Comparison of ENCODE assay signal across 26 cellular contexts in the genomic region with DNA sequence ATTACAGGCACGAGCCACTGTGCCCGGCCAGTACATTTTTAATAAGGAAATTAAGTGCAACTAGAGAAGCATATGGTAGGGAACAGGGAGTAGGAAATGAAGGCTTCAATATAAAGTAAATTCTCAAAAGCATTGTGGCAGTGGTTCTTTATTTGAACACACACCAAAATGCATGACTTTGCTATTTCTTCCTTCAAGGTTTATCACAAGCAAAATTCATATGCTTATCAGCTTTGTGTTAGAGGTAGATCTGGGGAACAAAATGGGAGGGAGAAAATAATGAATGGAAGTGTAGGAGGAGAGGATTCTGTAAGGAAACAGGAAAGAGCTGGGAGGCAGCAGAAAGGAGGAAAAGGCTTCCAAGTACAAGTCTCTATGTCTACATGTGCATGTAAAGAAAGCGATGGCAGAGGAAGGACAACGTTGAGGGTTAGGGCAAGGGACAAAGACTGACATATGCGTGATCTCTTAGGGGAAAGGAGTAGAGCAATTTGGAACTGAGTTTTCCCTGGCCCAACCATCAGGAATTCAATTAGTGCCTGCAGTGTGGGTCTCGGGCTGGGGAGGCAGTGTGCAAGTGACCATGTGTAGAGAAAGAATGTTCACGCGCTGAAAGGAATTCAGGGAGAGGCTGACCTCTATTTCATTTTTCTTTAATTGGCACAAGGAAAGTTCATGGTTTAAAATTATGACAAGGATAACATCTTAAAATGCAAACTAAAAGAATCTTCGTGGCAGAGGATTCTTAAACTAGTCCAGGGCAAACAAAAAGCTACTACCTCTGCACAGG. TPM values are rescaled to one million over a fixed set of nuclear protein-coding genes. Genes with fewer than 3 reads are reported as not detected.
DNase-seq lines count a peak whose midpoint lies in the region; ATAC-seq and TF ChIP-seq lines count a peak whose summit lies in the region.
"Had no signal": no experiment of that assay in that cellular context is flagged by ENCODE, and none has a peak within 500 bp of the region (broad histone marks: within the 10 kb centered on the region; RNA-seq: fewer than 3 reads in every experiment).

No MANE protein-coding gene starts in this region.

- POLR2A ChIA-PET in AG04449 (lab: Yijun Ruan, JAX): no interaction called here
- POLR2A ChIA-PET in PC-3 (lab: Charles Lee; ENCODE audit: unreplicated experiment): interaction anchor here (0.6 to 0.7 kb wide), 2 partner anchors 20 to 166 kb away, joined by 3 to 5 read pairs; no protein-coding TSS in a partner anchor

- H3K9me3 ChIP-seq in PC-3 (ENCODE audit: low read length): no peaks in the 10 kb centered on the region
- H3K9me3 ChIP-seq: BLaER1 treated with 17β-estradiol and CSF1 and Interleukin-3, amounts not matched to agents 10 nM and 100 nM; heart right ventricle had no signal

- no peaks in the 10 kb centered on the region for H3K9me2 ChIP-seq in PC-3 (replicated peaks; ENCODE audit: low read length)

- no peaks in the 10 kb centered on the region for H3K27me3 ChIP-seq in PC-3 (ENCODE audit: low read length)
- no peaks in the 10 kb centered on the region for H3K27me3 ChIP-seq in foreskin keratinocyte
- H3K27me3 ChIP-seq: BLaER1 treated with 17β-estradiol and CSF1 and Interleukin-3, amounts not matched to agents 10 nM and 100 nM; heart right ventricle had no signal

- H3K9ac ChIP-seq in PC-3 (ENCODE audit: low read length): no peak overlapping the region
- H3K9ac ChIP-seq: BLaER1 treated with 17β-estradiol and CSF1 and Interleukin-3, amounts not matched to agents 10 nM and 100 nM; parathyroid adenoma had no signal

- H3K79me2 ChIP-seq in PC-3 (ENCODE audit: low read length): no peaks in the 10 kb centered on the region
- H3K79me2 ChIP-seq: parathyroid adenoma had no signal

- H3K4me1 ChIP-seq in PC-3 (ENCODE audit: insufficient read depth, low read length): no peaks in the 10 kb centered on the region
- no peaks in the 10 kb centered on the region for H3K4me1 ChIP-seq in foreskin keratinocyte
- H3K4me1 ChIP-seq: parathyroid adenoma had no signal

- H3K4me2 ChIP-seq in PC-3 (ENCODE audit: low read length): no peak overlapping the region
- H3K4me2 ChIP-seq: BLaER1 treated with 17β-estradiol and CSF1 and Interleukin-3, amounts not matched to agents 10 nM and 100 nM had no signal

- H3K4me3 ChIP-seq in AG04449 (ENCODE audit: low read depth, low read length) (no peak overlapping the region), PC-3 (ENCODE audit: low read length) (no peak overlapping the region)
- H3K4me3 ChIP-seq: BLaER1 treated with 17β-estradiol and CSF1 and Interleukin-3, amounts not matched to agents 10 nM and 100 nM; heart right ventricle had no signal

- H3F3A ChIP-seq in PC-3 (ENCODE audit: low read length, unreplicated experiment): no peaks in the 10 kb centered on the region

- DNase-seq in AG04449 (ENCODE audit: low read depth, low spot score) (peak; percentile 38), PC-3 (no peak), fibroblast of peridontal ligament (ENCODE audit: extremely low read depth) (peak; percentile 6), omental fat pad (ENCODE audit: low spot score) (no peak), foreskin keratinocyte (no peak), GM03348 (ENCODE audit: low spot score) (no peak)
- no peak for DNase-seq in stimulated activated CD4-positive, alpha-beta T cell treated with anti-CD3 and anti-CD28 coated beads, Interleukin-15, amount 100 ng/mL, for 24 hours
- no peak for DNase-seq in effector CD8-positive, alpha-beta T cell (lab: John Stamatoyannopoulos, UW)
- DNase-seq: activated CD4-positive, alpha-beta T cell treated with anti-CD3 and anti-CD28 coated beads, Interleukin-2, amount 50 U/mL, for 1 hour; anterior cingulate cortex; caudate nucleus; COR-L47; DND-41; H9; heart right ventricle; natural killer cell; NCI-H1105 treated with DMSO at 0.1 percent for 48 hours; NCI-H2029; RPMI8226; stimulated activated CD4-positive, alpha-beta T cell treated with anti-CD3 and anti-CD28 coated beads, Interleukin-1b, Interleukin-23, amount 100 ng/mL, for 48 hours; T-helper 17 cell; WERI-Rb-1 had no signal

- no peaks in the 10 kb centered on the region for H4K20me1 ChIP-seq in PC-3 (ENCODE audit: low read length)
- H4K20me1 ChIP-seq: BLaER1 treated with 17β-estradiol and CSF1 and Interleukin-3, amounts not matched to agents 10 nM and 100 nM had no signal

- BruUV-seq in PC-3 (replicated peaks; lab: Mats Ljungman, UMichigan): no TSS peak

- TF ChIP-seq CTCF in AG04449 (IDR thresholded peaks at IDR 0.05; ENCODE audit: insufficient read depth, low read length, missing control alignments) (no peak), PC-3 (conservative IDR thresholded peaks at IDR 0.05; ENCODE audit: low read depth, low read length) (no peak), omental fat pad (IDR thresholded peaks at IDR 0.05) (no peak), foreskin keratinocyte (conservative IDR thresholded peaks at IDR 0.05) (no peak)

- no peak for ATAC-seq in PC-3
- ATAC-seq in omental fat pad (ENCODE audit: low FRiP score): peak; percentile 60
- ATAC-seq in foreskin keratinocyte: no peak
- ATAC-seq: heart right ventricle, left lobe of liver, natural killer cell, T-helper 17 cell had no signal

- peak overlapping the region; percentile 0; the same call in 1 of the 2 replicates for H2AFZ ChIP-seq in PC-3 (ENCODE audit: low read length)
- H2AFZ ChIP-seq: parathyroid adenoma had no signal

- H3K36me3 ChIP-seq in PC-3 (ENCODE audit: low read depth, low read length): no peaks in the 10 kb centered on the region
- H3K36me3 ChIP-seq: BLaER1 treated with 17β-estradiol and CSF1 and Interleukin-3, amounts not matched to agents 10 nM and 100 nM; heart right ventricle; WERI-Rb-1 had no signal

- intact Hi-C loops in PC-3 (cut with micrococcal nuclease): no loop called here

- H3K27ac ChIP-seq in PC-3 (ENCODE audit: low read length): no peak overlapping the region
- no peak overlapping the region for H3K27ac ChIP-seq in foreskin keratinocyte
- H3K27ac ChIP-seq: BLaER1 treated with 17β-estradiol and CSF1 and Interleukin-3, amounts not matched to agents 10 nM and 100 nM; HL-60; parathyroid adenoma; WERI-Rb-1 had no signal

- CTCF ChIA-PET in AG04449 (lab: Yijun Ruan, JAX): interaction anchor here (0.9 to 1.3 kb wide), 4 partner anchors 29 to 499 kb away, joined by 3 to 4 read pairs (median 3); no protein-coding TSS in a partner anchor
- CTCF ChIA-PET in PC-3 (lab: Charles Lee): no interaction called here

RNA-seq across cellular contexts. Expression of a gene that starts 22.9 kb away (rescaled TPM):
- 51.2 and 87.8 TPM in 2 replicates for total RNA-seq in PC-3 (2014; rRNA removed)
- 10 to 100 TPM; 32.0 to 79.5 (median 50.8) TPM for total RNA-seq in omental fat pad
- 15.6 and 17.1 TPM in 2 replicates for total RNA-seq in foreskin keratinocyte
- 2.2 and 2.5 TPM in 2 replicates for polyA plus RNA-seq in foreskin keratinocyte

Comparison
In these comparisons a context has a peak if more than half of its experiments do, and no peak if none do; other contexts are left out.
1. DNase-seq: peak in AG04449 (single experiment) and fibroblast of peridontal ligament (single experiment); none in PC-3 (single experiment), omental fat pad (single experiment), foreskin keratinocyte (0 of 2), stimulated activated CD4-positive, alpha-beta T cell treated with anti-CD3 and anti-CD28 coated beads, Interleukin-15, amount 100 ng/mL, for 24 hours (single experiment), effector CD8-positive, alpha-beta T cell (single experiment) and GM03348 (single experiment).